Comparison of ENCODE assay signal across 32 cellular contexts in the genomic region with DNA sequence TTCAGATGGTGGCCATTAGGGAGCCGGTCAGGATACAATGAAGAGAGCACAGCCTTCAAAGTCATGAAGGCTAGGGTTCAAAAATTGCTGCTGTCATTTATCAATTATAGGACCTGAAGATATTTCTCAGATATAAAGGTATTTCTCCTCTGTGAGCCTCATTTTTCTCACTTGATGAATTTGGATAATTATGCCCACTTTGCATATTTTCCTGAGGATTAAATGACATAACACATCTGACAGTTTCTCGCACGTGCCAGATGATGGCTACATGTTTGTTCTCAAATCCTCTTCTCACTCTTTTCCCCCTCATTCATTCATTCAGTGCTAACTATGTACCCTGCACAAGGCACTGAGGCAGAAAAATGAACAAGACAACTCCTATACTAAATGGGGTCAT.
"Had no signal": no experiment of that assay in that cellular context is flagged by ENCODE, and none has a peak within 500 bp of the region (broad histone marks: within the 10 kb centered on the region; RNA-seq: fewer than 3 reads in every experiment).

No MANE protein-coding gene starts in this region.

- H3K27ac ChIP-seq: ascending aorta, cardiac muscle cell, WERI-Rb-1 had no signal

- H3K4me1 ChIP-seq: ascending aorta had no signal

- FAIRE-seq: bronchial epithelial cell, TTC549 had no signal

- ATAC-seq: activated CD4-positive, alpha-beta T cell treated with anti-CD3 and anti-CD28 coated beads for 36 hours; activated CD4-positive, CD25-positive, alpha-beta regulatory T cell treated with anti-CD3 and anti-CD28 coated beads, Interleukin-2, amount 50 U/mL, for 24 hours; activated CD8-positive, alpha-beta memory T cell treated with anti-CD3 and anti-CD28 coated beads, Interleukin-2, amount 10 ng/mL, durations not matched to agents 7 days and 5 days; activated CD8-positive, alpha-beta T cell treated with anti-CD3 and anti-CD28 coated beads, Interleukin-2, amount 10 ng/mL, durations not matched to agents 7 days and 5 days; activated naive CD8-positive, alpha-beta T cell treated with anti-CD3 and anti-CD28 coated beads, Interleukin-2, amount 50 U/mL, for 24 hours; WTC11 had no signal

- H3K36me3 ChIP-seq: ascending aorta, cardiac muscle cell, WERI-Rb-1 had no signal

- H3K9me3 ChIP-seq: ascending aorta had no signal

- H3K27me3 ChIP-seq: ascending aorta, cardiac muscle cell had no signal

- H3K4me3 ChIP-seq: ascending aorta, cardiac muscle cell had no signal

- DNase-seq: activated CD4-positive, alpha-beta memory T cell treated with anti-CD3 and anti-CD28 coated beads, Interleukin-2, amount 10 ng/mL, durations not matched to agents 7 days and 5 days; activated CD4-positive, alpha-beta T cell treated with anti-CD3 and anti-CD28 coated beads for 1 hour; activated CD4-positive, alpha-beta T cell treated with anti-CD3 and anti-CD28 coated beads for 36 hours; activated CD4-positive, alpha-beta T cell treated with anti-CD3 and anti-CD28 coated beads for 48 hours; activated CD4-positive, alpha-beta T cell treated with anti-CD3 and anti-CD28 coated beads, Interleukin-2, amount 10 ng/mL, durations not matched to agents 7 days and 5 days; activated CD4-positive, alpha-beta T cell treated with anti-CD3 and anti-CD28 coated beads, Interleukin-2, amount 50 U/mL, for 48 hours; activated CD4-positive, CD25-positive, alpha-beta regulatory T cell; activated CD8-positive, alpha-beta memory T cell treated with anti-CD3 and anti-CD28 coated beads for 24 hours; activated CD8-positive, alpha-beta memory T cell treated with anti-CD3 and anti-CD28 coated beads, Interleukin-2, amount 10 ng/mL, durations not matched to agents 7 days and 5 days; activated CD8-positive, alpha-beta memory T cell treated with anti-CD3 and anti-CD28 coated beads, Interleukin-2, amount 50 U/mL, for 48 hours; activated CD8-positive, alpha-beta T cell treated with anti-CD3 and anti-CD28 coated beads, Interleukin-2, amount 10 ng/mL, durations not matched to agents 7 days and 5 days; activated effector memory CD4-positive, alpha-beta T cell treated with Interleukin-2 at 50 U/mL for 16 hours; activated gamma-delta T cell; activated naive CD4-positive, alpha-beta T cell treated with anti-CD3 and anti-CD28 coated beads, Interleukin-2, amount 10 ng/mL, durations not matched to agents 7 days and 5 days; activated naive CD4-positive, alpha-beta T cell treated with Interleukin-2 at 50 U/mL for 16 hours; activated naive CD8-positive, alpha-beta T cell treated with anti-CD3 and anti-CD28 coated beads, Interleukin-2, amount 10 ng/mL, durations not matched to agents 7 days and 5 days; activated naive CD8-positive, alpha-beta T cell treated with anti-CD3 and anti-CD28 coated beads, Interleukin-2, amount 50 U/mL, for 24 hours; activated T-cell treated with anti-CD3 and anti-CD28 coated beads, Interleukin-2, amount 50 U/mL, for 24 hours; activated T-cell treated with anti-CD3 and anti-CD28 coated beads, Interleukin-2, amount 50 U/mL, for 48 hours; amygdala; anterior cingulate cortex; caudate nucleus; cerebellar nuclear complex; T-helper 2 cell; T-helper 9 cell; WERI-Rb-1 had no signal
